ENCODE assay signal across 1 cellular context in the genomic region with DNA sequence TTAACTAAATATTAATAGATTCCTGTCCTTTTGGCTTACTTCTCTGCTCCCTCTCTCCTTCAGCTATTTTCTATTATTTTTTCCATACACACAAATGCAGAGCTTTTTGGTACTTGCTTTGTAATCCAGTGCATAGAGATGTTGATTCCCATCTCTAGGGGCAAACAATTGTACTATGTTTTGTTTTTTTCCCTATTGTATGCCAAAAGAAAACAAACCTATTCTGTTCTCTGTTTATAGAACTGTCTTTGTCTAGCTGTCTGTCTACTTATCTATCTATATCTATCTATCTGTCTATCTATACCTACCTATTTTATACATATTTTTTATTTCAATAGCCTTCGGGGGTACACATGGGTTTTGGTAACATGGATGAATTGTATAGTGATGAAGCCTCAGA.
TF ChIP-seq lines count a peak whose summit lies in the region.

No MANE protein-coding gene starts in this region.

TF ChIP-seq in HepG2, 621 proteins besides CTCF, POLR2A, EP300 and RAD21 (continued from another document):
- TF ChIP-seq, protein P1, sequence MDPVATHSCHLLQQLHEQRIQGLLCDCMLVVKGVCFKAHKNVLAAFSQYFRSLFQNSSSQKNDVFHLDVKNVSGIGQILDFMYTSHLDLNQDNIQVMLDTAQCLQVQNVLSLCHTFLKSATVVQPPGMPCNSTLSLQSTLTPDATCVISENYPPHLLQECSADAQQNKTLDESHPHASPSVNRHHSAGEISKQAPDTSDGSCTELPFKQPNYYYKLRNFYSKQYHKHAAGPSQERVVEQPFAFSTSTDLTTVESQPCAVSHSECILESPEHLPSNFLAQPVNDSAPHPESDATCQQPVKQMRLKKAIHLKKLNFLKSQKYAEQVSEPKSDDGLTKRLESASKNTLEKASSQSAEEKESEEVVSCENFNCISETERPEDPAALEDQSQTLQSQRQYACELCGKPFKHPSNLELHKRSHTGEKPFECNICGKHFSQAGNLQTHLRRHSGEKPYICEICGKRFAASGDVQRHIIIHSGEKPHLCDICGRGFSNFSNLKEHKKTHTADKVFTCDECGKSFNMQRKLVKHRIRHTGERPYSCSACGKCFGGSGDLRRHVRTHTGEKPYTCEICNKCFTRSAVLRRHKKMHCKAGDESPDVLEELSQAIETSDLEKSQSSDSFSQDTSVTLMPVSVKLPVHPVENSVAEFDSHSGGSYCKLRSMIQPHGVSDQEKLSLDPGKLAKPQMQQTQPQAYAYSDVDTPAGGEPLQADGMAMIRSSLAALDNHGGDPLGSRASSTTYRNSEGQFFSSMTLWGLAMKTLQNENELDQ (CRISPR knock-in tag; IDR thresholded peaks at IDR 0.05; ENCODE audit: borderline replicate concordance) = no peak
- no peak for TF ChIP-seq PAX8 (CRISPR knock-in tag; IDR thresholded peaks at IDR 0.05; ENCODE audit: borderline replicate concordance)
- no peak for TF ChIP-seq ZNF564 (CRISPR knock-in tag; IDR thresholded peaks at IDR 0.05)
- no peak for TF ChIP-seq PHF5A (CRISPR knock-in tag; IDR thresholded peaks at IDR 0.05; ENCODE audit: low read depth, unreplicated experiment)
- TF ChIP-seq PLRG1 (conservative IDR thresholded peaks at IDR 0.05) = no peak
